ENCODE assay signal across 1 cellular context in the genomic region with DNA sequence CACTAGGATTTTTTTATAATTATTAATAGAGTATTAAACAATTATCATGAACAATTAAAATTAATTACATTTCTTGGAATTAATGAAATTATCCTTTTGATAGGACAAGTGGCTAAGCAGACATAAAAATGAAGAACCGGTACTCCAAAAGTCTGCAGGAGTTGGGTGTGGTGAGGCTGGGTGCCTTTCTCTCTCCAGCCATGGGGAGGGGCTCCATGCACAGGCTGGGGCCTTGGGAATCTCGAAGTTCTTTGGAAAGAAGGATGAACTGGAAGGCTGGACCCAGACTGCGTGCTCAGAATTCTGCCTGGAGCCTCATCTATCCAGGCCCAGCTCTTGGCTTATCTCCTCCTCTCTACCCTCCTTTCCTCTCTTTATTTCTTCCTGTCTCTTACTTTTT.
TF ChIP-seq lines count a peak whose summit lies in the region.

No MANE protein-coding gene starts in this region.

TF ChIP-seq in A549, 52 proteins besides CTCF, POLR2A, EP300 and RAD21 (continued from another document):
- TF ChIP-seq ZFP36 (IDR thresholded peaks at IDR 0.05; ENCODE audit: borderline replicate concordance, partially characterized antibody): no peak
TF ChIP-seq in A549: peak in this region for 1.
